Comparison of ENCODE assay signal across 1 cellular context in the genomic region with DNA sequence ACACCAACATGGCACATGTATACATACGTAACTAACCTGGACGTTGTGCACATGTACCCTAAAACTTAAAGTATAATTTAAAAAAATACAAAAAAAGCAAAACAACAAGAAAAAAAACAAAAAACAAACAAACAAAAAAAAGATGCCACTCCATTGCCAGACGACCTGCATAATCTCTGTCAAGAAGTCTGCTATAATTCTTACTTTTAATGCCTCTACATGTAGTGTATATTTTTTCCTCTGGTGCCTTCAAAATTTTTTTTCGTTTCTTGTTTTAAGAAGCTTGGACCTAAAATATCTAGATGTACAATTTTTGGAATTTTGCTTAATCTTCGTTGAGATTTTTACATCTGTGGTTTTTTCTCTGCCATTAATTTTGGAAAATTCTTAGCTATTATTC.
TF ChIP-seq lines count a peak whose summit lies in the region.

No MANE protein-coding gene starts in this region.

TF ChIP-seq in GM23338, 12 proteins besides CTCF, POLR2A, EP300 and RAD21 (continued from another document):
- TF ChIP-seq, protein P1, sequence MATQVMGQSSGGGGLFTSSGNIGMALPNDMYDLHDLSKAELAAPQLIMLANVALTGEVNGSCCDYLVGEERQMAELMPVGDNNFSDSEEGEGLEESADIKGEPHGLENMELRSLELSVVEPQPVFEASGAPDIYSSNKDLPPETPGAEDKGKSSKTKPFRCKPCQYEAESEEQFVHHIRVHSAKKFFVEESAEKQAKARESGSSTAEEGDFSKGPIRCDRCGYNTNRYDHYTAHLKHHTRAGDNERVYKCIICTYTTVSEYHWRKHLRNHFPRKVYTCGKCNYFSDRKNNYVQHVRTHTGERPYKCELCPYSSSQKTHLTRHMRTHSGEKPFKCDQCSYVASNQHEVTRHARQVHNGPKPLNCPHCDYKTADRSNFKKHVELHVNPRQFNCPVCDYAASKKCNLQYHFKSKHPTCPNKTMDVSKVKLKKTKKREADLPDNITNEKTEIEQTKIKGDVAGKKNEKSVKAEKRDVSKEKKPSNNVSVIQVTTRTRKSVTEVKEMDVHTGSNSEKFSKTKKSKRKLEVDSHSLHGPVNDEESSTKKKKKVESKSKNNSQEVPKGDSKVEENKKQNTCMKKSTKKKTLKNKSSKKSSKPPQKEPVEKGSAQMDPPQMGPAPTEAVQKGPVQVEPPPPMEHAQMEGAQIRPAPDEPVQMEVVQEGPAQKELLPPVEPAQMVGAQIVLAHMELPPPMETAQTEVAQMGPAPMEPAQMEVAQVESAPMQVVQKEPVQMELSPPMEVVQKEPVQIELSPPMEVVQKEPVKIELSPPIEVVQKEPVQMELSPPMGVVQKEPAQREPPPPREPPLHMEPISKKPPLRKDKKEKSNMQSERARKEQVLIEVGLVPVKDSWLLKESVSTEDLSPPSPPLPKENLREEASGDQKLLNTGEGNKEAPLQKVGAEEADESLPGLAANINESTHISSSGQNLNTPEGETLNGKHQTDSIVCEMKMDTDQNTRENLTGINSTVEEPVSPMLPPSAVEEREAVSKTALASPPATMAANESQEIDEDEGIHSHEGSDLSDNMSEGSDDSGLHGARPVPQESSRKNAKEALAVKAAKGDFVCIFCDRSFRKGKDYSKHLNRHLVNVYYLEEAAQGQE (IDR thresholded peaks at IDR 0.05; ENCODE audit: unreplicated experiment): no peak
- TF ChIP-seq ZNF331 (CRISPR knock-in tag; IDR thresholded peaks at IDR 0.05; ENCODE audit: low read depth): no peak
- TF ChIP-seq EZH2 (IDR thresholded peaks at IDR 0.05; ENCODE audit: low read depth, unreplicated experiment): no peak
- TF ChIP-seq, protein P2, sequence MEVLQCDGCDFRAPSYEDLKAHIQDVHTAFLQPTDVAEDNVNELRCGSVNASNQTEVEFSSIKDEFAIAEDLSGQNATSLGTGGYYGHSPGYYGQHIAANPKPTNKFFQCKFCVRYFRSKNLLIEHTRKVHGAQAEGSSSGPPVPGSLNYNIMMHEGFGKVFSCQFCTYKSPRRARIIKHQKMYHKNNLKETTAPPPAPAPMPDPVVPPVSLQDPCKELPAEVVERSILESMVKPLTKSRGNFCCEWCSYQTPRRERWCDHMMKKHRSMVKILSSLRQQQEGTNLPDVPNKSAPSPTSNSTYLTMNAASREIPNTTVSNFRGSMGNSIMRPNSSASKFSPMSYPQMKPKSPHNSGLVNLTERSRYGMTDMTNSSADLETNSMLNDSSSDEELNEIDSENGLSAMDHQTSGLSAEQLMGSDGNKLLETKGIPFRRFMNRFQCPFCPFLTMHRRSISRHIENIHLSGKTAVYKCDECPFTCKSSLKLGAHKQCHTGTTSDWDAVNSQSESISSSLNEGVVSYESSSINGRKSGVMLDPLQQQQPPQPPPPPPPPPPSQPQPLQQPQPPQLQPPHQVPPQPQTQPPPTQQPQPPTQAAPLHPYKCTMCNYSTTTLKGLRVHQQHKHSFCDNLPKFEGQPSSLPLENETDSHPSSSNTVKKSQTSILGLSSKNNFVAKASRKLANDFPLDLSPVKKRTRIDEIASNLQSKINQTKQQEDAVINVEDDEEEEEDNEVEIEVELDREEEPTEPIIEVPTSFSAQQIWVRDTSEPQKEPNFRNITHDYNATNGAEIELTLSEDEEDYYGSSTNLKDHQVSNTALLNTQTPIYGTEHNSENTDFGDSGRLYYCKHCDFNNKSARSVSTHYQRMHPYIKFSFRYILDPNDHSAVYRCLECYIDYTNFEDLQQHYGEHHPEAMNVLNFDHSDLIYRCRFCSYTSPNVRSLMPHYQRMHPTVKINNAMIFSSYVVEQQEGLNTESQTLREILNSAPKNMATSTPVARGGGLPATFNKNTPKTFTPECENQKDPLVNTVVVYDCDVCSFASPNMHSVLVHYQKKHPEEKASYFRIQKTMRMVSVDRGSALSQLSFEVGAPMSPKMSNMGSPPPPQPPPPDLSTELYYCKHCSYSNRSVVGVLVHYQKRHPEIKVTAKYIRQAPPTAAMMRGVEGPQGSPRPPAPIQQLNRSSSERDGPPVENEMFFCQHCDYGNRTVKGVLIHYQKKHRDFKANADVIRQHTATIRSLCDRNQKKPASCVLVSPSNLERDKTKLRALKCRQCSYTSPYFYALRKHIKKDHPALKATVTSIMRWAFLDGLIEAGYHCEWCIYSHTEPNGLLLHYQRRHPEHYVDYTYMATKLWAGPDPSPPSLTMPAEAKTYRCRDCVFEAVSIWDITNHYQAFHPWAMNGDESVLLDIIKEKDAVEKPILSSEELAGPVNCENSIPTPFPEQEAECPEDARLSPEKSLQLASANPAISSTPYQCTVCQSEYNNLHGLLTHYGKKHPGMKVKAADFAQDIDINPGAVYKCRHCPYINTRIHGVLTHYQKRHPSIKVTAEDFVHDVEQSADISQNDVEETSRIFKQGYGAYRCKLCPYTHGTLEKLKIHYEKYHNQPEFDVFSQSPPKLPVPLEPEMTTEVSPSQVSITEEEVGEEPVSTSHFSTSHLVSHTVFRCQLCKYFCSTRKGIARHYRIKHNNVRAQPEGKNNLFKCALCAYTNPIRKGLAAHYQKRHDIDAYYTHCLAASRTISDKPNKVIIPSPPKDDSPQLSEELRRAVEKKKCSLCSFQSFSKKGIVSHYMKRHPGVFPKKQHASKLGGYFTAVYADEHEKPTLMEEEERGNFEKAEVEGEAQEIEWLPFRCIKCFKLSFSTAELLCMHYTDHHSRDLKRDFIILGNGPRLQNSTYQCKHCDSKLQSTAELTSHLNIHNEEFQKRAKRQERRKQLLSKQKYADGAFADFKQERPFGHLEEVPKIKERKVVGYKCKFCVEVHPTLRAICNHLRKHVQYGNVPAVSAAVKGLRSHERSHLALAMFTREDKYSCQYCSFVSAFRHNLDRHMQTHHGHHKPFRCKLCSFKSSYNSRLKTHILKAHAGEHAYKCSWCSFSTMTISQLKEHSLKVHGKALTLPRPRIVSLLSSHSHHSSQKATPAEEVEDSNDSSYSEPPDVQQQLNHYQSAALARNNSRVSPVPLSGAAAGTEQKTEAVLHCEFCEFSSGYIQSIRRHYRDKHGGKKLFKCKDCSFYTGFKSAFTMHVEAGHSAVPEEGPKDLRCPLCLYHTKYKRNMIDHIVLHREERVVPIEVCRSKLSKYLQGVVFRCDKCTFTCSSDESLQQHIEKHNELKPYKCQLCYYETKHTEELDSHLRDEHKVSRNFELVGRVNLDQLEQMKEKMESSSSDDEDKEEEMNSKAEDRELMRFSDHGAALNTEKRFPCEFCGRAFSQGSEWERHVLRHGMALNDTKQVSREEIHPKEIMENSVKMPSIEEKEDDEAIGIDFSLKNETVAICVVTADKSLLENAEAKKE (CRISPR knock-in tag; IDR thresholded peaks at IDR 0.05): no peak
- TF ChIP-seq JUNB (IDR thresholded peaks at IDR 0.05; ENCODE audit: unreplicated experiment): no peak
- TF ChIP-seq, protein P3, sequence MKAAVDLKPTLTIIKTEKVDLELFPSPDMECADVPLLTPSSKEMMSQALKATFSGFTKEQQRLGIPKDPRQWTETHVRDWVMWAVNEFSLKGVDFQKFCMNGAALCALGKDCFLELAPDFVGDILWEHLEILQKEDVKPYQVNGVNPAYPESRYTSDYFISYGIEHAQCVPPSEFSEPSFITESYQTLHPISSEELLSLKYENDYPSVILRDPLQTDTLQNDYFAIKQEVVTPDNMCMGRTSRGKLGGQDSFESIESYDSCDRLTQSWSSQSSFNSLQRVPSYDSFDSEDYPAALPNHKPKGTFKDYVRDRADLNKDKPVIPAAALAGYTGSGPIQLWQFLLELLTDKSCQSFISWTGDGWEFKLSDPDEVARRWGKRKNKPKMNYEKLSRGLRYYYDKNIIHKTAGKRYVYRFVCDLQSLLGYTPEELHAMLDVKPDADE (IDR thresholded peaks at IDR 0.05): no peak
- TF ChIP-seq CREB1 (CRISPR knock-in tag; IDR thresholded peaks at IDR 0.05; ENCODE audit: low read depth): no peak
